ENCODE assay signal across 34 cellular contexts in the genomic region with DNA sequence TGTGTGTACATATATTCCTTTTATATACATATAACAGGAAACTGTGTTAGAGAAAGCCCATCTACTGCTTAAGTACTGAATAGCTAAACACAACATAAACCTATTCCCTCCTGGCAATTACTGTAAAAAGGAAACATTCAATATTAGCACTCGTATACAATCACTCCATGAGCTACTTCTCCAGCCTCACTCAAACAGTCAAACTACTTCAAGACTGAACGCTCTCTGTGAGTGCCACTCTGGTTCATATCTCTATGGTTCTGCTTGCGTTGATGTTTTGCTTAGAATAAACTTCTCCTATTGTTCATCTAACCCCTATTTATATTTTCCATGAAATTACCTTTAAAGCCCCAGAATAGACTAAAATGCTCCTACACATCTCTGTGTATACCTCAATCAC.
"Had no signal": no experiment of that assay in that cellular context is flagged by ENCODE, and none has a peak within 500 bp of the region (broad histone marks: within the 10 kb centered on the region; RNA-seq: fewer than 3 reads in every experiment).

No MANE protein-coding gene starts in this region.

- ATAC-seq: activated CD4-positive, alpha-beta T cell treated with anti-CD3 and anti-CD28 coated beads for 36 hours; activated CD4-positive, CD25-positive, alpha-beta regulatory T cell treated with anti-CD3 and anti-CD28 coated beads, Interleukin-2, amount 50 U/mL, for 24 hours; activated CD8-positive, alpha-beta T cell treated with anti-CD3 and anti-CD28 coated beads, Interleukin-2, amount 10 ng/mL, durations not matched to agents 7 days and 5 days; body of pancreas; Right ventricle myocardium inferior; SK-N-SH treated with all-trans-retinoic acid at 6 μM for 48 hours; T-cell; T-helper 17 cell; WTC11 had no signal

- H3K4me3 Mint-ChIP-seq: activated CD4-positive, alpha-beta T cell treated with anti-CD3 and anti-CD28 coated beads for 36 hours; activated CD4-positive, alpha-beta T cell treated with anti-CD3 and anti-CD28 coated beads, Interleukin-2, amount 10 ng/mL, durations not matched to agents 7 days and 5 days; activated CD8-positive, alpha-beta T cell treated with anti-CD3 and anti-CD28 coated beads, Interleukin-2, amount 10 ng/mL, durations not matched to agents 7 days and 5 days; activated naive CD4-positive, alpha-beta T cell treated with anti-CD3 and anti-CD28 coated beads, Interleukin-2, amount 50 U/mL, for 24 hours; activated naive CD8-positive, alpha-beta T cell treated with anti-CD3 and anti-CD28 coated beads, Interleukin-2, amount 10 ng/mL, durations not matched to agents 7 days and 5 days; activated T-cell treated with anti-CD3 and anti-CD28 coated beads, Interleukin-2, amount 50 U/mL, for 24 hours; T-cell; T-helper 17 cell; WTC11 had no signal

- FAIRE-seq: RCC 7860 had no signal

- H3K4me1 ChIP-seq: ascending aorta, breast epithelium had no signal

- H3K36me3 ChIP-seq: ascending aorta, breast epithelium had no signal

- H3K4me3 ChIP-seq: ascending aorta, body of pancreas, breast epithelium had no signal

- H3K9me3 ChIP-seq: body of pancreas had no signal

- DNase-seq: activated CD4-positive, alpha-beta T cell treated with anti-CD3 and anti-CD28 coated beads for 36 hours; activated CD4-positive, alpha-beta T cell treated with anti-CD3 and anti-CD28 coated beads, Interleukin-2, amount 10 ng/mL, durations not matched to agents 7 days and 5 days; activated CD4-positive, alpha-beta T cell treated with anti-CD3 and anti-CD28 coated beads, Interleukin-2, amount 50 U/mL, for 48 hours; activated CD8-positive, alpha-beta T cell treated with anti-CD3 and anti-CD28 coated beads, Interleukin-2, amount 10 ng/mL, durations not matched to agents 7 days and 5 days; activated gamma-delta T cell; activated naive CD4-positive, alpha-beta T cell treated with Interleukin-2 at 50 U/mL for 16 hours; activated naive CD8-positive, alpha-beta T cell treated with anti-CD3 and anti-CD28 coated beads, Interleukin-2, amount 10 ng/mL, durations not matched to agents 7 days and 5 days; activated T-cell treated with anti-CD3 and anti-CD28 coated beads, Interleukin-2, amount 50 U/mL, for 24 hours; amygdala; body of pancreas; caudate nucleus; cerebellar nuclear complex; Karpas-422; KBM-7; NCI-H1105; NCI-H1417 treated with DMSO at 0.1 percent for 48 hours; NCI-H187 treated with DMSO at 0.1 percent for 48 hours; NCI-H2081; NCI-H2171; NCI-H524; NCI-H82; SIG-M5; T-cell; T-helper 17 cell had no signal

- H3K9me3 Mint-ChIP-seq: activated naive CD4-positive, alpha-beta T cell treated with anti-CD3 and anti-CD28 coated beads, Interleukin-2, amount 50 U/mL, for 24 hours; activated T-helper 2 cell treated with anti-CD3 and anti-CD28 coated beads, Interferon-gamma antibody, Interleukin-2, Interleukin-4, amounts not matched to agents 10 μg/mL and 5 μg/mL and 100 μg/mL, durations not matched to agents 14 hours and 24 hours and 36 hours; T-cell had no signal

- H3K27ac ChIP-seq: ascending aorta, body of pancreas, breast epithelium, RWPE1 had no signal

- H3K27ac Mint-ChIP-seq: activated CD4-positive, alpha-beta T cell treated with anti-CD3 and anti-CD28 coated beads for 36 hours; activated CD4-positive, alpha-beta T cell treated with anti-CD3 and anti-CD28 coated beads, Interleukin-2, amount 10 ng/mL, durations not matched to agents 7 days and 5 days; activated CD8-positive, alpha-beta T cell treated with anti-CD3 and anti-CD28 coated beads, Interleukin-2, amount 10 ng/mL, durations not matched to agents 7 days and 5 days; activated naive CD4-positive, alpha-beta T cell treated with anti-CD3 and anti-CD28 coated beads, Interleukin-2, amount 50 U/mL, for 24 hours; activated naive CD8-positive, alpha-beta T cell treated with anti-CD3 and anti-CD28 coated beads, Interleukin-2, amount 10 ng/mL, durations not matched to agents 7 days and 5 days; activated T-cell treated with anti-CD3 and anti-CD28 coated beads, Interleukin-2, amount 50 U/mL, for 24 hours; activated T-helper 2 cell treated with anti-CD3 and anti-CD28 coated beads, Interferon-gamma antibody, Interleukin-2, Interleukin-4, amounts not matched to agents 10 μg/mL and 5 μg/mL and 100 μg/mL, durations not matched to agents 14 hours and 24 hours and 36 hours; T-cell; T-helper 17 cell; WTC11 had no signal

- H3K4me1 Mint-ChIP-seq: activated naive CD8-positive, alpha-beta T cell treated with anti-CD3 and anti-CD28 coated beads, Interleukin-2, amount 10 ng/mL, durations not matched to agents 7 days and 5 days had no signal

- H3K27me3 Mint-ChIP-seq: activated CD4-positive, alpha-beta T cell treated with anti-CD3 and anti-CD28 coated beads for 36 hours; activated CD4-positive, alpha-beta T cell treated with anti-CD3 and anti-CD28 coated beads, Interleukin-2, amount 10 ng/mL, durations not matched to agents 7 days and 5 days; activated naive CD4-positive, alpha-beta T cell treated with anti-CD3 and anti-CD28 coated beads, Interleukin-2, amount 50 U/mL, for 24 hours; activated naive CD8-positive, alpha-beta T cell treated with anti-CD3 and anti-CD28 coated beads, Interleukin-2, amount 10 ng/mL, durations not matched to agents 7 days and 5 days; activated T-cell treated with anti-CD3 and anti-CD28 coated beads, Interleukin-2, amount 50 U/mL, for 24 hours; T-cell; T-helper 17 cell had no signal

- H3K27me3 ChIP-seq: ascending aorta, body of pancreas, breast epithelium had no signal
